21 cellular contexts compared by ENCODE assay signal in genomic region chr2:203594541-203594940, GRCh38. TPM values are rescaled to one million over a fixed set of nuclear protein-coding genes. Genes with fewer than 3 reads are reported as not detected.
DNase-seq lines count a peak whose midpoint lies in the region; ATAC-seq and TF ChIP-seq lines count a peak whose summit lies in the region.
"Had no signal": no experiment of that assay in that cellular context is flagged by ENCODE, and none has a peak within 500 bp of the region (broad histone marks: within the 10 kb centered on the region; RNA-seq: fewer than 3 reads in every experiment).

No MANE protein-coding gene starts in this region.

- H3K4me3 Mint-ChIP-seq in MCF 10A (ENCODE audit: unreplicated experiment) (no peak overlapping the region), Caco-2 (ENCODE audit: unreplicated experiment) (no peak overlapping the region)
- H3K4me3 Mint-ChIP-seq: endodermal cell had no signal

- intact Hi-C loops in breast epithelium (cut with DNase I; ENCODE audit: low total_unique reads) (no loop called here), MCF 10A (cut with micrococcal nuclease) (no loop called here), thyroid gland (cut with DNase I) (no loop called here), Caco-2 (cut with micrococcal nuclease; ENCODE audit: unreplicated experiment) (no loop called here)

- H3K36me3 ChIP-seq in breast epithelium, result no peaks in the 10 kb centered on the region
- H3K36me3 ChIP-seq in thyroid gland, result no peaks in the 10 kb centered on the region
- H3K36me3 ChIP-seq in Caco-2 (ENCODE audit: control insufficient read depth, insufficient read depth, low read length), result no peaks in the 10 kb centered on the region

- H3K9me3 ChIP-seq in breast epithelium, result no peaks in the 10 kb centered on the region
- no peaks in the 10 kb centered on the region for H3K9me3 ChIP-seq in thyroid gland
- H3K9me3 ChIP-seq in Caco-2, result no peaks in the 10 kb centered on the region

- H3K27me3 Mint-ChIP-seq in MCF 10A (ENCODE audit: insufficient read depth, unreplicated experiment) (no peaks in the 10 kb centered on the region), Caco-2 (ENCODE audit: insufficient read depth, unreplicated experiment) (no peaks in the 10 kb centered on the region)

- TF ChIP-seq POLR2A in breast epithelium (IDR thresholded peaks at IDR 0.05) (no peak), thyroid gland (IDR thresholded peaks at IDR 0.05) (no peak)

- H3K9me3 Mint-ChIP-seq in MCF 10A (ENCODE audit: unreplicated experiment), result no peaks in the 10 kb centered on the region
- H3K9me3 Mint-ChIP-seq in Caco-2 (ENCODE audit: unreplicated experiment), result no peaks in the 10 kb centered on the region
- H3K9me3 Mint-ChIP-seq: endodermal cell had no signal

- peak overlapping the region; percentile 31 to 38 for H3K27ac ChIP-seq in breast epithelium
- H3K27ac ChIP-seq in thyroid gland, result peak overlapping the region in 2 of 3 donors; percentile 43 to 47
- H3K27ac ChIP-seq: 22Rv1, C4-2B, foreskin keratinocyte, HL-60 had no signal

- no peak for TF ChIP-seq CTCF in breast epithelium (IDR thresholded peaks at IDR 0.05)
- no peak for TF ChIP-seq CTCF in MCF 10A (IDR thresholded peaks at IDR 0.05; ENCODE audit: unreplicated experiment)
- TF ChIP-seq CTCF in fibroblast of pulmonary artery (IDR thresholded peaks at IDR 0.05; ENCODE audit: low read length, missing control alignments), result no peak
- TF ChIP-seq CTCF in thyroid gland (IDR thresholded peaks at IDR 0.05), result no peak
- TF ChIP-seq CTCF in Caco-2 (IDR thresholded peaks at IDR 0.05; ENCODE audit: insufficient read depth in 1 of 2, low read depth in 1 of 2, low read length in 1 of 2, severe bottlenecking in 1 of 2, unreplicated experiment in 1 of 2), result no peak

- H3K4me1 ChIP-seq in breast epithelium (no peaks in the 10 kb centered on the region), thyroid gland (peaks cover 27 to 31% of the 10 kb centered on the region in 2 donors), Caco-2 (no peaks in the 10 kb centered on the region)
- H3K4me1 ChIP-seq: foreskin keratinocyte had no signal

- H3K27me3 ChIP-seq in breast epithelium (no peaks in the 10 kb centered on the region), thyroid gland (no peaks in the 10 kb centered on the region), Caco-2 (replicated peaks; ENCODE audit: control insufficient read depth, insufficient read depth, low read length) (no peaks in the 10 kb centered on the region)
- H3K27me3 ChIP-seq: foreskin keratinocyte had no signal

- CTCF ChIA-PET in MCF 10A (lab: Yijun Ruan, JAX), result interaction anchor here (0.9 kb wide), 1 partner anchor 225 kb away, joined by 3 read pairs; no protein-coding TSS in a partner anchor
- CTCF ChIA-PET in Caco-2 (lab: Charles Lee), result no interaction called here

- no peak for DNase-seq in breast epithelium (ENCODE audit: low spot score in 2 of 2)
- DNase-seq in MCF 10A (ENCODE audit: unreplicated experiment), result no peak
- DNase-seq in amniotic epithelial cell (ENCODE audit: low read depth), result peak; percentile 92
- DNase-seq in fibroblast of pulmonary artery (ENCODE audit: low read depth), result peak; percentile 44
- no peak for DNase-seq in thyroid gland
- DNase-seq in KG1 (lab: John Stamatoyannopoulos, UW), result no peak
- no peak for DNase-seq in Caco-2
- DNase-seq: activated CD4-positive, alpha-beta T cell treated with anti-CD3 and anti-CD28 coated beads, Interleukin-2, amount 50 U/mL, for 1 hour; activated CD8-positive, alpha-beta memory T cell treated with anti-CD3 and anti-CD28 coated beads, Interleukin-2, amount 50 U/mL, for 4 hours; activated effector memory CD4-positive, alpha-beta T cell treated with anti-CD3 and anti-CD28 coated beads, Interleukin-2, amount 50 U/mL, for 16 hours; amniotic stem cell; DMS153; endodermal cell; foreskin keratinocyte; NCI-H1930; stimulated activated CD4-positive, alpha-beta T cell treated with anti-CD3 and anti-CD28 coated beads, Interleukin-4, amount 100 ng/mL, for 4 hours; T-helper 1 cell had no signal

- H3K36me3 Mint-ChIP-seq in MCF 10A (ENCODE audit: insufficient read depth, unreplicated experiment) (no peaks in the 10 kb centered on the region), Caco-2 (ENCODE audit: insufficient read depth, unreplicated experiment) (peaks cover 4% of the 10 kb centered on the region)

- H3K27ac Mint-ChIP-seq in MCF 10A (ENCODE audit: low read depth, unreplicated experiment) (no peak overlapping the region), Caco-2 (ENCODE audit: unreplicated experiment) (no peak overlapping the region)
- H3K27ac Mint-ChIP-seq: endodermal cell had no signal

- H3K4me3 ChIP-seq in breast epithelium, result no peak overlapping the region
- no peak overlapping the region for H3K4me3 ChIP-seq in fibroblast of pulmonary artery (replicated peaks; ENCODE audit: low read depth, low read length)
- no peak overlapping the region for H3K4me3 ChIP-seq in thyroid gland (replicated peaks in 1 of 3)
- H3K4me3 ChIP-seq in Caco-2 (ENCODE audit: low read depth, low read length), result no peak overlapping the region

- ATAC-seq in activated CD4-positive, CD25-positive, alpha-beta regulatory T cell treated with anti-CD3 and anti-CD28 coated beads, Interleukin-2, amount 50 U/mL, for 24 hours, result no peak
- ATAC-seq: foreskin keratinocyte had no signal

- POLR2A ChIA-PET in MCF 10A (lab: Yijun Ruan, JAX), result no interaction called here
- POLR2A ChIA-PET in Caco-2 (lab: Charles Lee), result no interaction called here

- BruUV-seq in MCF 10A (replicated peaks; lab: Mats Ljungman, UMichigan), result no TSS peak
- BruUV-seq in Caco-2 (replicated peaks; lab: Mats Ljungman, UMichigan), result no TSS peak

- H3K4me1 Mint-ChIP-seq in MCF 10A (ENCODE audit: insufficient read depth, unreplicated experiment), result no peaks in the 10 kb centered on the region
- H3K4me1 Mint-ChIP-seq in Caco-2 (ENCODE audit: low read depth, unreplicated experiment), result no peaks in the 10 kb centered on the region

RNA-seq across cellular contexts. Expression of gene RAPH1, which starts 59.4 kb away (rescaled TPM):
- total RNA-seq in breast epithelium (10 to 100 TPM; 33.0 to 66.9 (median 62.3) TPM), MCF 10A (2022) (78.0 and 79.8 TPM in 2 replicates), thyroid gland (100 to 1,000 TPM in 2 of 4 donors, 10 to 100 TPM in 2; 67.3 to 187 (median 99.4) TPM), Caco-2 (2022) (109 and 114 TPM in 2 replicates)

Comparison
In these comparisons a context has a peak if more than half of its experiments do, and no peak if none do; other contexts are left out.
1. DNase-seq: peak in amniotic epithelial cell (single experiment) and fibroblast of pulmonary artery (single experiment); none in breast epithelium (0 of 2), MCF 10A (single experiment), thyroid gland (0 of 2), KG1 (single experiment) and Caco-2 (0 of 2).